ENCODE assay signal across 17 cellular contexts in genomic region chr5:76319673-76320072, GRCh38.
"Had no signal": no experiment of that assay in that cellular context is flagged by ENCODE, and none has a peak within 500 bp of the region (broad histone marks: within the 10 kb centered on the region; RNA-seq: fewer than 3 reads in every experiment).

No MANE protein-coding gene starts in this region.

- ATAC-seq: activated CD4-positive, CD25-positive, alpha-beta regulatory T cell treated with anti-CD3 and anti-CD28 coated beads, Interleukin-2, amount 50 U/mL, for 24 hours; activated naive CD8-positive, alpha-beta T cell treated with anti-CD3 and anti-CD28 coated beads, Interleukin-2, amount 50 U/mL, for 24 hours; esophagus mucosa; left ventricle myocardium superior; psoas muscle; right lobe of liver; SK-N-SH treated with all-trans-retinoic acid at 6 μM for 48 hours; upper lobe of right lung had no signal

- H3K27ac ChIP-seq: dorsolateral prefrontal cortex, psoas muscle, right lobe of liver, stomach, thoracic aorta, upper lobe of right lung had no signal

- DNase-seq: activated naive CD4-positive, alpha-beta T cell treated with anti-CD3 and anti-CD28 coated beads for 36 hours; activated naive CD8-positive, alpha-beta T cell treated with anti-CD3 and anti-CD28 coated beads, Interleukin-2, amount 50 U/mL, for 24 hours; dorsolateral prefrontal cortex; endodermal cell; hippocampal formation; left ventricle myocardium superior; mesenchymal stem cell; psoas muscle; right lobe of liver; stomach; upper lobe of right lung had no signal

- H3K4me1 Mint-ChIP-seq: activated naive CD8-positive, alpha-beta T cell treated with anti-CD3 and anti-CD28 coated beads, Interleukin-2, amount 50 U/mL, for 24 hours; nephron had no signal

- H3K36me3 ChIP-seq: right lobe of liver, stomach, thoracic aorta, upper lobe of right lung had no signal

- H3K9me3 ChIP-seq: right lobe of liver, thoracic aorta, upper lobe of right lung had no signal

- H3K4me3 ChIP-seq: dorsolateral prefrontal cortex, psoas muscle, right lobe of liver, stomach, thoracic aorta, upper lobe of right lung had no signal

- H3K27ac Mint-ChIP-seq: activated naive CD4-positive, alpha-beta T cell treated with anti-CD3 and anti-CD28 coated beads for 36 hours; activated naive CD8-positive, alpha-beta T cell treated with anti-CD3 and anti-CD28 coated beads, Interleukin-2, amount 50 U/mL, for 24 hours; activated T-helper 2 cell treated with anti-CD3 and anti-CD28 coated beads, Interferon-gamma antibody, Interleukin-2, Interleukin-4, amounts not matched to agents 10 μg/mL and 5 μg/mL and 100 μg/mL, durations not matched to agents 14 hours and 24 hours and 36 hours; endodermal cell had no signal

- H3K4me3 Mint-ChIP-seq: activated naive CD4-positive, alpha-beta T cell treated with anti-CD3 and anti-CD28 coated beads for 36 hours; activated naive CD8-positive, alpha-beta T cell treated with anti-CD3 and anti-CD28 coated beads, Interleukin-2, amount 50 U/mL, for 24 hours; endodermal cell; nephron had no signal

- H3K27me3 Mint-ChIP-seq: activated naive CD8-positive, alpha-beta T cell treated with anti-CD3 and anti-CD28 coated beads, Interleukin-2, amount 50 U/mL, for 24 hours had no signal

- H3K4me1 ChIP-seq: psoas muscle, right lobe of liver, stomach, upper lobe of right lung had no signal

- H3K27me3 ChIP-seq: right lobe of liver, stomach, upper lobe of right lung had no signal
